Comparison of ENCODE assay signal across 11 cellular contexts in the genomic region with DNA sequence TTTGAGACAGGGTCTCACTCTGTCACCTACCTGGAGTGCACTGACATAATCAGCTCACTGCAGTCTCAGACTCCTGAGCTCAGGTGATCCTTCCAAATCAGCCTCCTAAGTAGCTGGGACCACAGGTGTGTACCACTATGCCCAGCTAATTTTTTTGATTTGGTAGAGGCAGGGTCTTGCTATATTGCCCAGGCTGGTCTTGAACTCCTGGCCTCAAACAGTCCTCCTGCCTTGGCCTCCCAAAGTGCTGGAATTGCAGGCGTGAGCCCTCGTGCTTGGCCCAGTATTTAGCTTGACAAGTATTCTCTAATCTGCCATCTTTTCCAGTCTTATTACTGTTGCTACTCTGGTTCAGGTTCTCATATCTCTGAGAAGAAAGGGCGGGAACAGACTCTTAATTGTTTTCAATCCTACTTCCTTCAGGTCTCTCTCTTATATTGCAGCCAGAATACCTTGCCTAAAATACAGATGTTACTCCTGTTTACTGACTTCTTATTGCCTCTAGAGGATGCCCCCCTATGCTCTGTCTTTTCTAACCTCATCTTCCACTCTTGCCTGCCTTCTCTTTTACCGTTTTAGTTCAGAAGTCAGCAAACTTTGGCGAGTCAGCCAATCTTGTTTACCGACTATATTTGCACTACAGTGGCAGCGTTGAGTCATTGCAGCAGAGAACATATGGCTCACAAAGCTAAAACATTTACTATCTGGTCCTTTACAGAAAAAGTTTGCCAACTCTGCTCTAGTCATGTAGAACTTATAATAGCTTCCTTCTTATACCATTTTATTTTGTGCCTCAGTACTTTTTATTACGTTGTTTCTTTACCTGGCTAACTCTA.
DNase-seq lines count a peak whose midpoint lies in the region; ATAC-seq, FAIRE-seq and TF ChIP-seq lines count a peak whose summit lies in the region.
"Had no signal": no experiment of that assay in that cellular context is flagged by ENCODE, and none has a peak within 500 bp of the region (broad histone marks: within the 10 kb centered on the region; RNA-seq: fewer than 3 reads in every experiment).

No MANE protein-coding gene starts in this region.

- FAIRE-seq in islet of Langerhans (lab: Jason Lieb, UNC): peak; percentile 98
- FAIRE-seq: GM12892 had no signal

- H3K4me1 Mint-ChIP-seq in stimulated activated naive CD8-positive, alpha-beta T cell treated with anti-CD3 and anti-CD28 coated beads, Interleukin-15, amount 100 ng/mL, for 72 hours: peaks cover 25% of the 10 kb centered on the region

- no peak for ATAC-seq in stimulated activated naive CD8-positive, alpha-beta T cell treated with anti-CD3 and anti-CD28 coated beads, Interleukin-15, amount 100 ng/mL, for 72 hours
- ATAC-seq in stimulated activated naive CD8-positive, alpha-beta T cell treated with anti-CD3 and anti-CD28 coated beads, Interleukin-15, Interleukin-2, amounts not matched to agents 100 U/mL and 50 U/mL, for 24 hours: no peak

- H3K27me3 Mint-ChIP-seq in stimulated activated naive CD8-positive, alpha-beta T cell treated with anti-CD3 and anti-CD28 coated beads, Interleukin-15, amount 100 ng/mL, for 72 hours: no peaks in the 10 kb centered on the region

- no peak for DNase-seq in stimulated activated naive CD8-positive, alpha-beta T cell treated with anti-CD3 and anti-CD28 coated beads, Interleukin-15, amount 100 ng/mL, for 72 hours
- no peak for DNase-seq in stimulated activated naive CD8-positive, alpha-beta T cell treated with anti-CD3 and anti-CD28 coated beads, Interleukin-15, Interleukin-2, amounts not matched to agents 100 U/mL and 50 U/mL, for 24 hours
- DNase-seq in amniotic epithelial cell (ENCODE audit: low read depth) (peak; percentile 62), GM10266 (ENCODE audit: extremely low spot score) (no peak), NAMALWA (ENCODE audit: low spot score) (no peak), GF-D8 (lab: John Stamatoyannopoulos, UW) (no peak), HPDE6-E6E7 (ENCODE audit: extremely low spot score) (no peak)
- DNase-seq: activated CD4-positive, alpha-beta T cell treated with anti-CD3 and anti-CD28 coated beads for 48 hours; KBM-7 had no signal

- no peak for TF ChIP-seq CTCF in GM10266 (IDR thresholded peaks at IDR 0.05; ENCODE audit: control insufficient read depth, insufficient read depth, low read depth, missing control alignments)

- H3K27ac Mint-ChIP-seq in stimulated activated naive CD8-positive, alpha-beta T cell treated with anti-CD3 and anti-CD28 coated beads, Interleukin-15, amount 100 ng/mL, for 72 hours: peak overlapping the region; percentile 62 to 89

- H3K9me3 Mint-ChIP-seq in stimulated activated naive CD8-positive, alpha-beta T cell treated with anti-CD3 and anti-CD28 coated beads, Interleukin-15, amount 100 ng/mL, for 72 hours: no peaks in the 10 kb centered on the region

- no peak overlapping the region for H3K4me3 Mint-ChIP-seq in stimulated activated naive CD8-positive, alpha-beta T cell treated with anti-CD3 and anti-CD28 coated beads, Interleukin-15, amount 100 ng/mL, for 72 hours
